1 cellular context compared by ENCODE assay signal in genomic region chr7:25124485-25125136, GRCh38.
TF ChIP-seq lines count a peak whose summit lies in the region.

No MANE protein-coding gene starts in this region.

TF ChIP-seq in GM12878, 131 proteins besides CTCF, POLR2A, EP300 and RAD21 (continued from another document):
- 0 out of 2 replicates have a peak, but pooled peaks have one; percentile 21 for TF ChIP-seq NKRF (conservative IDR thresholded peaks at IDR 0.05)
- TF ChIP-seq IRF5 (IDR thresholded peaks at IDR 0.05; ENCODE audit: borderline replicate concordance) = no peak
- TF ChIP-seq SUZ12 (IDR thresholded peaks at IDR 0.05; ENCODE audit: unreplicated experiment) = no peak
- TF ChIP-seq ZNF207 (IDR thresholded peaks at IDR 0.05; ENCODE audit: borderline replicate concordance) = 0 out of 2 replicates have a peak, but pooled peaks have one; percentile 47
- no peak for TF ChIP-seq YY1 (IDR thresholded peaks at IDR 0.05; ENCODE audit: low read depth, low read length)
- TF ChIP-seq BRCA1 (IDR thresholded peaks at IDR 0.05; ENCODE audit: low read depth, low read length) = no peak
- TF ChIP-seq SMAD5 (IDR thresholded peaks at IDR 0.05; ENCODE audit: low read depth) = no peak
- TF ChIP-seq RB1 (IDR thresholded peaks at IDR 0.05; ENCODE audit: borderline replicate concordance) = no peak
- TF ChIP-seq PKNOX1 (IDR thresholded peaks at IDR 0.05) = 0 out of 2 replicates have a peak, but pooled peaks have one; percentile 22
- no peak for TF ChIP-seq MYC (IDR thresholded peaks at IDR 0.05; ENCODE audit: insufficient read depth, insufficient read length, insufficient replicate concordance, low read length, severe bottlenecking)
- peak; percentile 41 for TF ChIP-seq MEF2B (IDR thresholded peaks at IDR 0.05; ENCODE audit: partially characterized antibody, poor library complexity, severe bottlenecking)
